ENCODE assay signal across 10 cellular contexts in the genomic region with DNA sequence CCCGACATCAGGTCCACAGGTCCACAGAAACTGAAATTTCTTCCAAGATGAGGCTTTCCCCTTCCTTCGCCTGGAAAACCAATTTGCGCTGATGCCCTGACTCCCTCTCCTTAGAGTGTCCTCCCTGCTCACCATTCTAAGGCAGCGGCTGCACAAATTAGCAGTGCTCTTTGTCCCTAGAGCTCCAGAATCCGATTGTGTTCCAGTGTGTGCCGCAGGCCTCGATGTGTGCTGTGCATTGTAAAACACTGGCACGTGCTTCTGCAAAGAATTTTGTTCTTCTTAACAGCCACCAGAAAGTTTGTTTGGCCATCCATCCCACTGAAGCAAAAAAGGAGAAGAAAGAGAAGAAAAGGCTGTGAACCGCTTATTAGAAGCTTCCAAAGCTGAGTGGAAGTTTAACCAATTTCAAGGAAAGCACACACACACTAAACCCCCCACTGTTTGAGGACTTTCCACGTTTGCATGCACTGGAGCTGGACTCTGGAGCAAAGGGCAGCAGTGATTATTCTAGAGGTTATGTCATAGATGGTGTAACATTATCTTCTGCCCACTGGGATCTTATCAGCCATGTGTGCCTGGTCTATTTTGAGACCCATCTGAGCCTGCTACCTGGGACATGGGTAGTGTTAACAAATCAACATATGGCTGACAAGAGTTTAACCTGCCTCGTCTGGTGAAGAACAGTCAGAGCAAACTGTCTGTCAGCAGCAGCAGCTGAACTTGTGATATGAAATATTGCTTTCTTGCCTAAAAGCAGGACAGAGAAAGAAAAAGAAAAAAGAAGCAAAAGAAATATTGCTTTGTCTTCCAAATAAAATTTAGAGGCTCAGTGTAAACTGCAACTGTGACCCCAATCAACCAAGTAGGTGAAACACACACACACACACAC.
DNase-seq lines count a peak whose midpoint lies in the region; ATAC-seq and TF ChIP-seq lines count a peak whose summit lies in the region.
"Had no signal": no experiment of that assay in that cellular context is flagged by ENCODE, and none has a peak within 500 bp of the region (broad histone marks: within the 10 kb centered on the region; RNA-seq: fewer than 3 reads in every experiment).

No MANE protein-coding gene starts in this region.

- H3K27me3 Mint-ChIP-seq in nephron progenitor cell (ENCODE audit: low read depth, poor library complexity) = peaks cover 6% of the 10 kb centered on the region
- H3K27me3 Mint-ChIP-seq: stimulated activated naive CD8-positive, alpha-beta T cell treated with anti-CD3 and anti-CD28 coated beads, Interleukin-15, Interleukin-2, amounts not matched to agents 100 ng/mL and 50 ng/mL, for 24 hours had no signal

- 83 to 87% methylated on average over 11 of the region's 11 CpGs for WGBS in lower leg skin, 2 donors

- no peaks in the 10 kb centered on the region for H3K27me3 ChIP-seq in fibroblast of lung (ENCODE audit: control insufficient read depth, insufficient read depth, low read length)

- no peaks in the 10 kb centered on the region for H4K20me1 ChIP-seq in fibroblast of lung (ENCODE audit: control insufficient read depth, extremely low read depth, insufficient read depth, low read length)

- H3K4me3 ChIP-seq in fibroblast of lung (replicated peaks in 1 of 4; ENCODE audit: control extremely low read depth in 1 of 4, insufficient read depth in 1 of 4, low read depth in 3 of 4, low read length in 4 of 4) = no peak overlapping the region
- no peak overlapping the region for H3K4me3 ChIP-seq in lower leg skin (ENCODE audit: low read depth, poor library complexity, severe bottlenecking)

- H3K4me3 Mint-ChIP-seq in nephron progenitor cell = peak overlapping the region; percentile 2
- H3K4me3 Mint-ChIP-seq: stimulated activated naive CD8-positive, alpha-beta T cell treated with anti-CD3 and anti-CD28 coated beads, Interleukin-15, Interleukin-2, amounts not matched to agents 100 ng/mL and 50 ng/mL, for 24 hours had no signal

- H3K27ac Mint-ChIP-seq in nephron progenitor cell = peak overlapping the region; percentile 84

- DNase-seq in CD1c-positive myeloid dendritic cell (ENCODE audit: extremely low spot score) = peak; percentile 28
- DNase-seq in NCI-H146 (lab: John Stamatoyannopoulos, UW) = peak; percentile 56
- no peak for DNase-seq in fibroblast of lung (ENCODE audit: low read depth in 2 of 2)
- no peak for DNase-seq in nephron progenitor cell
- no peak for DNase-seq in stimulated activated CD4-positive, alpha-beta T cell treated with anti-CD3 and anti-CD28 coated beads, Interleukin-12 subunit alpha, Interleukin-12 subunit beta, amount 100 ng/mL, for 4 hours
- DNase-seq in lower leg skin (ENCODE audit: low spot score in 2 of 2) = no peak
- DNase-seq: activated gamma-delta T cell treated with Interleukin-2 at 50 U/mL for 16 hours had no signal

- no peak for TF ChIP-seq CTCF in fibroblast of lung (conservative IDR thresholded peaks at IDR 0.05 in 1 of 2, IDR thresholded peaks at IDR 0.05 in 1 of 2; ENCODE audit: low read depth in 1 of 2, low read length in 2 of 2)
- TF ChIP-seq CTCF in nephron progenitor cell (IDR thresholded peaks at IDR 0.05) = no peak
- no peak for TF ChIP-seq CTCF in lower leg skin (IDR thresholded peaks at IDR 0.05)

- H3K9me3 ChIP-seq in fibroblast of lung (ENCODE audit: control insufficient read depth, insufficient read depth, low read depth, low read length) = no peaks in the 10 kb centered on the region

- H3K36me3 Mint-ChIP-seq in nephron progenitor cell (ENCODE audit: low read depth) = no peaks in the 10 kb centered on the region

- peak overlapping the region; percentile 50 for H2AFZ ChIP-seq in fibroblast of lung (ENCODE audit: low read length)

- ATAC-seq in HG02870 (IDR thresholded peaks at IDR 0.05; ENCODE audit: unreplicated experiment) (no peak), GM21515 (IDR thresholded peaks at IDR 0.05; ENCODE audit: unreplicated experiment) (no peak)

- H3K27ac ChIP-seq in fibroblast of lung (ENCODE audit: insufficient read depth, low read length) = no peak overlapping the region

- H3K4me1 ChIP-seq in fibroblast of lung (ENCODE audit: control insufficient read depth, extremely low read depth, insufficient read depth, low read length) = no peaks in the 10 kb centered on the region

- TF ChIP-seq POLR2A in lower leg skin (IDR thresholded peaks at IDR 0.05) = no peak

- intact Hi-C loops in lower leg skin (cut with DNase I; ENCODE audit: low total_unique reads) = no loop called here

- no peaks in the 10 kb centered on the region for H3K79me2 ChIP-seq in fibroblast of lung (ENCODE audit: control insufficient read depth, insufficient read depth, low read length)

- H3K9ac ChIP-seq in fibroblast of lung (ENCODE audit: insufficient read depth, low read length) = no peak overlapping the region

- H3K4me2 ChIP-seq in fibroblast of lung (ENCODE audit: extremely low read depth, insufficient read depth, low read length) = no peak overlapping the region

- no peaks in the 10 kb centered on the region for H3K36me3 ChIP-seq in fibroblast of lung (ENCODE audit: control insufficient read depth, insufficient read depth, low read length)

- H3K9me3 Mint-ChIP-seq in nephron progenitor cell = peaks cover 6% of the 10 kb centered on the region

- H3K4me1 Mint-ChIP-seq in nephron progenitor cell = peaks cover 35% of the 10 kb centered on the region

Comparison
In these comparisons a context has a peak if more than half of its experiments do, and no peak if none do; other contexts are left out.
1. DNase-seq: peak in CD1c-positive myeloid dendritic cell (single experiment) and NCI-H146 (single experiment); none in fibroblast of lung (0 of 2), nephron progenitor cell (single experiment), stimulated activated CD4-positive, alpha-beta T cell treated with anti-CD3 and anti-CD28 coated beads, Interleukin-12 subunit alpha, Interleukin-12 subunit beta, amount 100 ng/mL, for 4 hours (single experiment) and lower leg skin (0 of 2).